ENCODE assay signal across 2 cellular contexts in the genomic region with DNA sequence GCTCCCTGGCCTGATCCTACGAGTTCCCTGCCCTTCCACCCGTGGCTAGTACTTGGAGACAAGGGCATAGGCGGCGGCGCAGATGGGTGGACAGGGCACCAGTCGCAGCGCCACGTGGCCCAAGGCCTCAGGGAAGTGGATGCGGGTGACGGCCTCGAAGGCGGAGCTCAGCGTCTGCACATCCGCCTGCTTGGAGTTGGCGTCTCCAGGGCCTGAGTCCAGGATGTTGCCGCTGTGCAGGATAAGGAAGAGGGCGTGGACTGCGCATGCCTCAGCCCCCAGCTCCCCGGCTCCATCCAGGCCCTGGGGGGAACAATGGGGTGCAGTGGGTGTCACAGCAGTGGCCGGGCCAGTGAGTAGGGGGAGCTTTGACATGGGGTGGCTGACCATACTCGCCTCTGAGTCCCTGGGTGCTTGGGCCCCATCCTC.
TF ChIP-seq lines count a peak whose summit lies in the region.

No MANE protein-coding gene starts in this region.

TF ChIP-seq in IMR-90, 13 proteins besides CTCF, POLR2A, EP300 and RAD21:
- TF ChIP-seq, protein P1, sequence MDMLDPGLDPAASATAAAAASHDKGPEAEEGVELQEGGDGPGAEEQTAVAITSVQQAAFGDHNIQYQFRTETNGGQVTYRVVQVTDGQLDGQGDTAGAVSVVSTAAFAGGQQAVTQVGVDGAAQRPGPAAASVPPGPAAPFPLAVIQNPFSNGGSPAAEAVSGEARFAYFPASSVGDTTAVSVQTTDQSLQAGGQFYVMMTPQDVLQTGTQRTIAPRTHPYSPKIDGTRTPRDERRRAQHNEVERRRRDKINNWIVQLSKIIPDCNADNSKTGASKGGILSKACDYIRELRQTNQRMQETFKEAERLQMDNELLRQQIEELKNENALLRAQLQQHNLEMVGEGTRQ (IDR thresholded peaks at IDR 0.05; ENCODE audit: low read depth, low read length): no peak
- no peak for TF ChIP-seq RFX5 (IDR thresholded peaks at IDR 0.05; ENCODE audit: low read depth, low read length)
- TF ChIP-seq, protein P2, sequence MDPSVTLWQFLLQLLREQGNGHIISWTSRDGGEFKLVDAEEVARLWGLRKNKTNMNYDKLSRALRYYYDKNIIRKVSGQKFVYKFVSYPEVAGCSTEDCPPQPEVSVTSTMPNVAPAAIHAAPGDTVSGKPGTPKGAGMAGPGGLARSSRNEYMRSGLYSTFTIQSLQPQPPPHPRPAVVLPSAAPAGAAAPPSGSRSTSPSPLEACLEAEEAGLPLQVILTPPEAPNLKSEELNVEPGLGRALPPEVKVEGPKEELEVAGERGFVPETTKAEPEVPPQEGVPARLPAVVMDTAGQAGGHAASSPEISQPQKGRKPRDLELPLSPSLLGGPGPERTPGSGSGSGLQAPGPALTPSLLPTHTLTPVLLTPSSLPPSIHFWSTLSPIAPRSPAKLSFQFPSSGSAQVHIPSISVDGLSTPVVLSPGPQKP (IDR thresholded peaks at IDR 0.05; ENCODE audit: borderline replicate concordance, low read depth, low read length): no peak
- TF ChIP-seq MAFK (IDR thresholded peaks at IDR 0.05; ENCODE audit: low read depth, low read length): no peak
- TF ChIP-seq CEBPB (IDR thresholded peaks at IDR 0.05; ENCODE audit: low read depth, low read length): no peak
- no peak for TF ChIP-seq FOS (IDR thresholded peaks at IDR 0.05; ENCODE audit: low read depth, low read length)
- TF ChIP-seq SMC3 (IDR thresholded peaks at IDR 0.05; ENCODE audit: low read depth, low read length): no peak
- TF ChIP-seq MXI1 (IDR thresholded peaks at IDR 0.05; ENCODE audit: borderline replicate concordance, low read depth, low read length): no peak
- no peak for TF ChIP-seq NFE2L2 (IDR thresholded peaks at IDR 0.05; ENCODE audit: low read depth, low read length)
- TF ChIP-seq MAZ (IDR thresholded peaks at IDR 0.05; ENCODE audit: borderline replicate concordance, low read depth, low read length): no peak
- TF ChIP-seq BHLHE40 (IDR thresholded peaks at IDR 0.05; ENCODE audit: low read depth, low read length): no peak
TF ChIP-seq in IMR-90: peak in this region for 0.

TF ChIP-seq in HEK293T, 16 proteins besides CTCF, POLR2A, EP300 and RAD21:
- TF ChIP-seq BHLHE40 (IDR thresholded peaks at IDR 0.05; ENCODE audit: borderline replicate concordance): no peak
- no peak for TF ChIP-seq ARNT (IDR thresholded peaks at IDR 0.05)
- TF ChIP-seq FOXM1 (IDR thresholded peaks at IDR 0.05; ENCODE audit: borderline replicate concordance): no peak
- TF ChIP-seq HDGF (IDR thresholded peaks at IDR 0.05; ENCODE audit: borderline replicate concordance): no peak
- TF ChIP-seq TARDBP (IDR thresholded peaks at IDR 0.05): no peak
- no peak for TF ChIP-seq FOXA1 (IDR thresholded peaks at IDR 0.05)
- TF ChIP-seq SUZ12 (IDR thresholded peaks at IDR 0.05): no peak
